In the genomic region with DNA sequence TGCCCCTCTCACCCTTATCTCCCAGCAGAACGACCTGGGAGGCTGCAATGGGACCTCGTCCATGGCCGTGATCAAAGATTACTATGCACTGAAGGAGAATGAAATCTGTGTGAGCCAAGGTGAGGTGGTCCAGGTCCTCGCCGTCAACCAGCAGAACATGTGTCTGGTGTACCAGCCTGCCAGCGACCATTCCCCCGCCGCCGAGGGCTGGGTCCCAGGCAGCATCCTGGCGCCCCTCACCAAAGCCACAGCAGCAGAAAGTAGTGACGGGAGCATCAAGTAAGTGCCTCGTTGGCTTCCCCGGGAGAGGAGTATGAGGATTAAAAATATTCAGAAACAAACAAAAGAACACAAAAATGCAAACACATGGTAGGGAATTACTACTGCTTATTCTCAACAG, we compare ENCODE assay signal across 7 cellular contexts.
"Had no signal": no experiment of that assay in that cellular context is flagged by ENCODE, and none has a peak within 500 bp of the region (broad histone marks: within the 10 kb centered on the region; RNA-seq: fewer than 3 reads in every experiment).

No MANE protein-coding gene starts in this region.

- H3K4me3 ChIP-seq: K562 had no signal

- H3K27ac ChIP-seq: HL-60 had no signal

- H3K27ac Mint-ChIP-seq: IgD-negative memory B cell had no signal

- H3K4me3 Mint-ChIP-seq: IgD-negative memory B cell had no signal

- DNase-seq: IMR-90, KBM-7, KG1 had no signal

- ATAC-seq: HepG2, K562 had no signal
